29 cellular contexts compared by ENCODE assay signal in genomic region chr3:5726618-5727017, GRCh38.
"Had no signal": no experiment of that assay in that cellular context is flagged by ENCODE, and none has a peak within 500 bp of the region (broad histone marks: within the 10 kb centered on the region; RNA-seq: fewer than 3 reads in every experiment).

No MANE protein-coding gene starts in this region.

- H3K9me3 ChIP-seq: esophagus squamous epithelium, heart right ventricle, neutrophil, psoas muscle, sigmoid colon, thoracic aorta, tibial nerve, upper lobe of left lung had no signal

- H3K4me3 ChIP-seq: esophagus squamous epithelium, heart right ventricle, lung, psoas muscle, sigmoid colon, thoracic aorta, tibial nerve, upper lobe of left lung had no signal

- ATAC-seq: effector memory CD8-positive, alpha-beta T cell; left ventricle myocardium superior; naive thymus-derived CD8-positive, alpha-beta T cell; psoas muscle; stimulated activated naive B cell treated with anti-CD40 and anti-IgM and Interleukin-4, amounts not matched to agents 10 μg/mL and 1 μg/mL and 100 μg/mL, for 72 hours had no signal

- FAIRE-seq: endometrium, urothelium cell line had no signal

- H3K4me1 ChIP-seq: esophagus squamous epithelium, heart right ventricle, psoas muscle, sigmoid colon, tibial nerve, upper lobe of left lung had no signal

- DNase-seq: cerebellar nuclear complex; cortex of kidney; effector memory CD8-positive, alpha-beta T cell; erythroblast; esophagus squamous epithelium; foreskin melanocyte; glutamatergic neuron; heart right ventricle; hypothalamus; immature natural killer cell; islet precursor cell; kidney glomerular epithelial cell; left ventricle myocardium superior; naive thymus-derived CD8-positive, alpha-beta T cell; nephron progenitor cell; posterior cingulate gyrus; psoas muscle; right cardiac atrium; sigmoid colon; stimulated activated CD4-positive, alpha-beta T cell treated with anti-CD3 and anti-CD28 coated beads, Interleukin-15, amount 100 ng/mL, for 24 hours; stimulated activated CD4-positive, alpha-beta T cell treated with anti-CD3 and anti-CD28 coated beads, Interleukin-2, amount 100 ng/mL, for 48 hours; stimulated activated naive B cell treated with anti-CD40 and anti-IgM and Interleukin-4, amounts not matched to agents 10 μg/mL and 1 μg/mL and 100 μg/mL, for 72 hours; upper lobe of left lung had no signal

- H3K36me3 ChIP-seq: esophagus squamous epithelium, heart right ventricle, neutrophil, sigmoid colon, thoracic aorta, tibial nerve, upper lobe of left lung had no signal

- H3K27ac ChIP-seq: esophagus squamous epithelium, heart right ventricle, neutrophil, psoas muscle, sigmoid colon, thoracic aorta, tibial nerve, upper lobe of left lung had no signal

- H3K27me3 ChIP-seq: esophagus squamous epithelium, neutrophil, sigmoid colon, tibial nerve, upper lobe of left lung had no signal
